ENCODE assay signal across 11 cellular contexts in genomic region chr5:77066823-77067442, GRCh38. TPM values are rescaled to one million over a fixed set of nuclear protein-coding genes. Genes with fewer than 3 reads are reported as not detected.
DNase-seq lines count a peak whose midpoint lies in the region; ATAC-seq lines count a peak whose summit lies in the region.
"Had no signal": no experiment of that assay in that cellular context is flagged by ENCODE, and none has a peak within 500 bp of the region (broad histone marks: within the 10 kb centered on the region; RNA-seq: fewer than 3 reads in every experiment).

No MANE protein-coding gene starts in this region.

- intact Hi-C loops in head of caudate nucleus (cut with DNase I): no loop called here

- no peak overlapping the region for H3K4ac ChIP-seq in neuronal stem cell (ENCODE audit: low read length)

- H4K91ac ChIP-seq in neuronal stem cell (ENCODE audit: low read depth, low read length, poor library complexity): no peak overlapping the region

- H4K8ac ChIP-seq in neuronal stem cell (ENCODE audit: low read depth, low read length): no peak overlapping the region

- no peaks in the 10 kb centered on the region for H3K9me3 ChIP-seq in neuronal stem cell (replicated peaks in 1 of 2; ENCODE audit: control insufficient read depth in 2 of 2, insufficient read depth in 1 of 2, low read depth in 1 of 2, low read length in 2 of 2)

- no peak overlapping the region for H3K4me2 ChIP-seq in neuronal stem cell (ENCODE audit: insufficient read depth, low read length, poor library complexity, severe bottlenecking)

- no peaks in the 10 kb centered on the region for H3K27me3 ChIP-seq in neuronal stem cell (ENCODE audit: control insufficient read depth in 3 of 3, insufficient read depth in 3 of 3, low read depth in 1 of 3, low read length in 3 of 3)

- DNase-seq in RPMI7951 (ENCODE audit: low read depth) (peak; percentile 16), left lobe of liver (ENCODE audit: low spot score) (no peak), NCI-H2029 (lab: John Stamatoyannopoulos, UW) (no peak), head of caudate nucleus (no peak), neuronal stem cell (ENCODE audit: low spot score) (no peak), globus pallidus (ENCODE audit: low spot score) (no peak)
- DNase-seq: activated CD8-positive, alpha-beta memory T cell treated with anti-CD3 and anti-CD28 coated beads, Interleukin-2, amount 10 ng/mL, durations not matched to agents 7 days and 5 days; effector memory CD8-positive, alpha-beta T cell had no signal

- H3K79me1 ChIP-seq in neuronal stem cell (ENCODE audit: low read depth, low read length): no peaks in the 10 kb centered on the region

- H2BK15ac ChIP-seq in neuronal stem cell (ENCODE audit: low read length): no peak overlapping the region

- no peak overlapping the region for H3K9ac ChIP-seq in neuronal stem cell (ENCODE audit: low read depth, low read length, poor library complexity)

- H3K18ac ChIP-seq in neuronal stem cell (ENCODE audit: low read length): no peak overlapping the region

- no peak overlapping the region for H2AFZ ChIP-seq in neuronal stem cell (ENCODE audit: low read length)

- no peak overlapping the region for H2BK12ac ChIP-seq in neuronal stem cell (ENCODE audit: low read length)

- no peak overlapping the region for H3K27ac ChIP-seq in neuronal stem cell (replicated peaks; ENCODE audit: low read length)

- H3K36me3 ChIP-seq in neuronal stem cell (replicated peaks in 1 of 2; ENCODE audit: control insufficient read depth in 2 of 2, insufficient read depth in 2 of 2, low read length in 2 of 2): peaks cover 0 to 65% of the 10 kb centered on the region in 2 donors

- WGBS in neuronal stem cell (ENCODE audit: extremely low coverage in 2 of 2, insufficient read length in 2 of 2, insufficient replicate concordance in 1 of 2), 2 donors: no CpG with 5 or more reads among the region's 1 CpG

- ATAC-seq in GM18508 (IDR thresholded peaks at IDR 0.05; ENCODE audit: insufficient read depth, unreplicated experiment) (peak; percentile 59), HG02798 (IDR thresholded peaks at IDR 0.05; ENCODE audit: poor library complexity, unreplicated experiment) (peak; percentile 68), left lobe of liver (peak; percentile 44)
- ATAC-seq: activated CD8-positive, alpha-beta memory T cell treated with anti-CD3 and anti-CD28 coated beads, Interleukin-2, amount 10 ng/mL, durations not matched to agents 7 days and 5 days; effector memory CD8-positive, alpha-beta T cell; Panc1 had no signal

- no peak overlapping the region for H3K23ac ChIP-seq in neuronal stem cell (ENCODE audit: low read depth, low read length, poor library complexity)

- H3K14ac ChIP-seq in neuronal stem cell (ENCODE audit: low read length): no peak overlapping the region

- H3K4me1 ChIP-seq in neuronal stem cell (ENCODE audit: control insufficient read depth in 2 of 2, insufficient read depth in 1 of 2, low read depth in 1 of 2, low read length in 2 of 2): no peaks in the 10 kb centered on the region

- no peak overlapping the region for H2BK5ac ChIP-seq in neuronal stem cell (ENCODE audit: low read length)

- H2BK120ac ChIP-seq in neuronal stem cell (ENCODE audit: low read depth, low read length): no peak overlapping the region

- no peak overlapping the region for H3K4me3 ChIP-seq in neuronal stem cell (ENCODE audit: low read length in 2 of 2)

- H2AK5ac ChIP-seq in neuronal stem cell (ENCODE audit: low read depth, low read length): no peak overlapping the region

RNA-seq across cellular contexts. Expression of gene ZBED3, which starts 20.2 kb away (rescaled TPM):
- total RNA-seq in RPMI7951 (2014; rRNA removed; shearing (Covaris generic)): 0.29 and 0.60 TPM in 2 replicates
- total RNA-seq in left lobe of liver: 40.1 TPM
- 4.6 TPM for polyA plus RNA-seq in neuronal stem cell (2013, experiment 1 of 2)
- 4.7 TPM for polyA plus RNA-seq in neuronal stem cell (2013, experiment 2 of 2)

RNA-seq across cellular contexts. Expression of gene AGGF1, which starts 36.7 kb away (rescaled TPM):
- total RNA-seq in RPMI7951 (2014; rRNA removed; shearing (Covaris generic)): 26.9 and 28.6 TPM in 2 replicates
- 12.0 TPM for total RNA-seq in left lobe of liver
- 22.6 TPM for polyA plus RNA-seq in neuronal stem cell (2013, experiment 1 of 2)
- polyA plus RNA-seq in neuronal stem cell (2013, experiment 2 of 2): 23.7 TPM

Comparison
In these comparisons a context has a peak if more than half of its experiments do, and no peak if none do; other contexts are left out.
1. RNA of gene ZBED3, which starts 20.2 kb away (total RNA-seq): 40.1 TPM in left lobe of liver (single experiment); 0.29 to 0.60 TPM in RPMI7951; every median in the first group is over 10 times any median in the second.
2. Peak in every context shown above with its lines, with median percentiles within 50 percentile points of each other: ATAC-seq.